In the genomic region with DNA sequence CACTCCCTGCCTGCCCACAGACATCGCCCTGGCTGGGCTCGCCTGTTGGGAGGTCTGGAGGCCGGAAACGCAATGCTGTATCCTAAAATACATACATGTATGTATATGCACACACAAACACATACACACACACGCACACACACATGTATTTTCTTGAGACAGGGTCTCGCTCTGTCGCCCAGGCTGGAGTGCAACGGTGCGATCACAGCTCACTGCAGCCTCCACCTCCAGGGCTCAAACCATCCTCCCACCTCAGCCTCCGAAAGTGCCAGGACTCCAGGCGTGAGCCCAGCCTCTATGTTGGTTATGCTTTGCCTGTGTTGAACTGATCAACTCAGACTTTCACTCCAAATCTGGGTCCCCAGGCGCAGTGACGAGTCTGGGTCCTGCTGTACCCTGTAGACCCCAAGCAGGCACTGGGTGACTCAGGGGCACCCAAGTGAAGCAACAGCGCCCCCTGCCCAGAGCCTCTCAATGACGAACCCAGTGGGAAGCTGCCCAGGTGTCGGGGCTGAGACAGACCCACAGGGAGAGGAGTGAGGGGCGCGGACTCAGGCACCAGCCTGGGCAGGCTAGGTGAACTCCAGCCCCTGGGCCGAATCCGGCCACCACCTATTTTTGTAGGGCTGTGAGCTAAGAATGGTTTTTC, we compare ENCODE assay signal across 11 cellular contexts. TPM values are rescaled to one million over a fixed set of nuclear protein-coding genes. Genes with fewer than 3 reads are reported as not detected.
DNase-seq lines count a peak whose midpoint lies in the region; ATAC-seq and TF ChIP-seq lines count a peak whose summit lies in the region.
"Had no signal": no experiment of that assay in that cellular context is flagged by ENCODE, and none has a peak within 500 bp of the region (broad histone marks: within the 10 kb centered on the region; RNA-seq: fewer than 3 reads in every experiment).

No MANE protein-coding gene starts in this region.

- peaks cover 7 to 89% (median 16%) of the 10 kb centered on the region in 3 donors for H3K36me3 ChIP-seq in tibial nerve

- no peaks in the 10 kb centered on the region for H3K27me3 ChIP-seq in tibial nerve

- no peaks in the 10 kb centered on the region for H3K9me3 ChIP-seq in tibial nerve

- DNase-seq in stimulated activated CD4-positive, alpha-beta T cell treated with anti-CD3 and anti-CD28 coated beads, Interleukin-4, amount 100 ng/mL, for 1 hour: peak; percentile 20
- DNase-seq in stimulated activated CD4-positive, alpha-beta T cell treated with anti-CD3 and anti-CD28 coated beads, Interleukin-4, amount 100 ng/mL, for 4 hours: no peak
- peak; percentile 12 for DNase-seq in KBM-7
- DNase-seq in cardiac fibroblast (ENCODE audit: low read depth in 2 of 2): no peak
- no peak for DNase-seq in epidermal melanocyte (ENCODE audit: insufficient read length, low spot score)
- DNase-seq in tibial nerve (ENCODE audit: low spot score in 2 of 2): no peak
- no peak for DNase-seq in GM19238 (ENCODE audit: insufficient read length, low spot score)
- DNase-seq: NCI-H1048; stimulated activated CD4-positive, alpha-beta T cell treated with anti-CD3 and anti-CD28 coated beads, Interleukin-15, amount 100 ng/mL, for 24 hours; T-helper 1 cell had no signal

- TF ChIP-seq POLR2A in tibial nerve (IDR thresholded peaks at IDR 0.05): no peak

- H3K4me1 ChIP-seq in tibial nerve: peaks cover 0 to 10% (median 0%) of the 10 kb centered on the region in 4 donors

- H3K4me3 ChIP-seq in cardiac fibroblast (replicated peaks in 1 of 2; ENCODE audit: low read depth in 2 of 2, low read length in 2 of 2) (no peak overlapping the region), tibial nerve (no peak overlapping the region)

- in situ Hi-C loops in KBM-7 (cut with MboI; ENCODE audit: low pct_unique_long_range_greater_than_20kb, low sequenced_read_pairs): no loop called here

- no peak overlapping the region for H3K27ac ChIP-seq in tibial nerve

- peak; percentile 16 for TF ChIP-seq CTCF in cardiac fibroblast (IDR thresholded peaks at IDR 0.05; ENCODE audit: low read depth, low read length)
- no peak for TF ChIP-seq CTCF in tibial nerve (IDR thresholded peaks at IDR 0.05)

- ATAC-seq in GM21619 (IDR thresholded peaks at IDR 0.05; ENCODE audit: unreplicated experiment): no peak

- 91 to 97% methylated on average over 18 to 20 of the region's 20 CpGs for WGBS in tibial nerve, 2 donors

- no peak for TF ChIP-seq EP300 in tibial nerve (IDR thresholded peaks at IDR 0.05)

RNA-seq across cellular contexts. Expression of a gene that starts 27.4 kb away (rescaled TPM):
- total RNA-seq in tibial nerve: 10 to 100 TPM; 22.9 to 59.1 (median 42.7) TPM

RNA-seq across cellular contexts. Expression of a gene that starts 46.3 kb away (rescaled TPM):
- total RNA-seq in tibial nerve: 10 to 100 TPM; 23.0 to 37.2 (median 24.9) TPM

RNA-seq across cellular contexts. Expression of a gene that starts 47.3 kb away (rescaled TPM):
- total RNA-seq in tibial nerve: 10 to 100 TPM in 1 of 4 donors, 1 to 10 TPM in 3; 4.4 to 11.4 (median 7.2) TPM

RNA-seq across cellular contexts. Expression of a gene that starts 54.2 kb away (rescaled TPM):
- under 1 TPM in 3 of 4 donors, not detected in 1; 0.21 to 0.90 (median 0.22) TPM for total RNA-seq in tibial nerve

Comparison
In these comparisons a context has a peak if more than half of its experiments do, and no peak if none do; other contexts are left out.
1. DNase-seq: peak in stimulated activated CD4-positive, alpha-beta T cell treated with anti-CD3 and anti-CD28 coated beads, Interleukin-4, amount 100 ng/mL, for 1 hour (single experiment) and KBM-7 (single experiment); none in stimulated activated CD4-positive, alpha-beta T cell treated with anti-CD3 and anti-CD28 coated beads, Interleukin-4, amount 100 ng/mL, for 4 hours (0 of 2), cardiac fibroblast (0 of 2), epidermal melanocyte (single experiment), tibial nerve (0 of 2) and GM19238 (single experiment).